Comparison of ENCODE assay signal across 17 cellular contexts in genomic region chr9:108722396-108722795, GRCh38.
A peak's percentile ranks its signal among the peaks of the same experiment; 100 is the strongest.
DNase-seq lines count a peak whose midpoint lies in the region; ATAC-seq and TF ChIP-seq lines count a peak whose summit lies in the region.
"Had no signal": no experiment of that assay in that cellular context is flagged by ENCODE, and none has a peak within 500 bp of the region (broad histone marks: within the 10 kb centered on the region; RNA-seq: fewer than 3 reads in every experiment).

No MANE protein-coding gene starts in this region.

- no peaks in the 10 kb centered on the region for H3K9me3 ChIP-seq in ascending aorta
- peaks cover 0 to 8% (median 0%) of the 10 kb centered on the region in 3 donors for H3K9me3 ChIP-seq in gastroesophageal sphincter
- H3K9me3 ChIP-seq: A549 had no signal

- ATAC-seq in gastroesophageal sphincter: peak; percentile 55
- no peak for ATAC-seq in GM18909 (IDR thresholded peaks at IDR 0.05; ENCODE audit: poor library complexity, unreplicated experiment)
- ATAC-seq in HG02610 (IDR thresholded peaks at IDR 0.05; ENCODE audit: unreplicated experiment): no peak
- ATAC-seq: A549, SK-N-SH treated with all-trans-retinoic acid at 6 μM for 48 hours had no signal

- H3K4me3 ChIP-seq in ascending aorta (no peak overlapping the region), gastroesophageal sphincter (no peak overlapping the region), H7 (ENCODE audit: insufficient read depth, low read depth, low read length) (no peak overlapping the region)
- H3K4me3 ChIP-seq: A549 had no signal

- TF ChIP-seq EP300 in gastroesophageal sphincter (IDR thresholded peaks at IDR 0.05): no peak

- no peak for TF ChIP-seq POLR2A in gastroesophageal sphincter (IDR thresholded peaks at IDR 0.05)

- 76 to 77% methylated on average over 5 to 7 of the region's 7 CpGs for WGBS in gastroesophageal sphincter (ENCODE audit: low coverage in 1 of 2), 2 donors

- H3K27ac ChIP-seq in ascending aorta: no peak overlapping the region
- no peak overlapping the region for H3K27ac ChIP-seq in gastroesophageal sphincter
- H3K27ac ChIP-seq: A549 had no signal

- intact Hi-C loops in ascending aorta (cut with DNase I): no loop called here

- DNase-seq in AG20443 (ENCODE audit: low spot score) (peak; percentile 52), ascending aorta (ENCODE audit: low spot score in 2 of 2) (peak; percentile 12 to 77), stromal cell of bone marrow (ENCODE audit: low read depth) (peak; percentile 40), H7 (no peak), NOMO-1 (lab: John Stamatoyannopoulos, UW; ENCODE audit: unreplicated experiment in 2 of 2) (no peak)
- DNase-seq: COR-L47, DMS153, Karpas-422, NCI-H1105, NCI-H1694, NCI-H510A treated with DMSO at 0.1 percent for 48 hours, SHP77 had no signal

- no peak for TF ChIP-seq CTCF in ascending aorta (IDR thresholded peaks at IDR 0.05)
- no peak for TF ChIP-seq CTCF in gastroesophageal sphincter (IDR thresholded peaks at IDR 0.05)

- H3K27me3 ChIP-seq in ascending aorta (no peaks in the 10 kb centered on the region), gastroesophageal sphincter (no peaks in the 10 kb centered on the region), H7 (ENCODE audit: control insufficient read depth, insufficient read depth, low read length) (no peaks in the 10 kb centered on the region)

- peaks cover 0 to 8% of the 10 kb centered on the region in 2 donors for H3K4me1 ChIP-seq in ascending aorta
- H3K4me1 ChIP-seq in gastroesophageal sphincter: no peaks in the 10 kb centered on the region

- H3K36me3 ChIP-seq in ascending aorta (no peaks in the 10 kb centered on the region), gastroesophageal sphincter (no peaks in the 10 kb centered on the region), H7 (replicated peaks; ENCODE audit: control insufficient read depth, insufficient read depth, low read length) (no peaks in the 10 kb centered on the region)

Comparison
In these comparisons a context has a peak if more than half of its experiments do, and no peak if none do; other contexts are left out.
1. DNase-seq: peak in AG20443 (single experiment), ascending aorta (2 of 2) and stromal cell of bone marrow (single experiment); none in H7 (single experiment) and NOMO-1 (0 of 2).